18 cellular contexts compared by ENCODE assay signal in the genomic region with DNA sequence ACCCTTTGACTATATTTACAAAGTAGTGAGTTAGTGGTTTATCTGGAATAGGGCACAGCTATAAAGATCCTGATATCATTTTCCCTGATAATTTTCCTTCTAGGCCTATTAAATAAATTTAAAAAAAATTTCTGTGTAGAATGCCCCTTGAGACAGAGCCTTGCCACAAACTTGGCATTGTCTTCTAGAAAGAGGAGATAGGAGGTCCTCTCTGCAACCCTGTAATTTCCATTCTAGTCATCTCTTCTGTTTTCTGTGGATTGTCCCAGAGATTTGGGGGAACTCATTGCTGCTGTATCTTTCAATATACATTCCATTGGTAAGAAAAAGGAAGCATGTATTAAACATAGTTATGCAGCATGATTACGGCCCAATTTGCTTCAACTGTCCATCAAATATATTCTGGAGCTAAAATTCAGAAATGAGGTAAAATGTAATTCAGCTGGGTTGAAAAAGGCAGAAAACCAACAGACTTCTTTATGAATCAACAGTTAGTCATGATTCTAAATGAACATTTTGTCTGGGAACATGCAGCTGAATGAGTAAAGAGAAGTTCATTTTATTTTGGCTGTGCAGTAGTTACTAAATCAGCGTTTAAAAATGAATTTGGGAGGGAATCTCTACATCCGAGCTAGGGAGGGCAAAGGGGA.
DNase-seq lines count a peak whose midpoint lies in the region; ATAC-seq and TF ChIP-seq lines count a peak whose summit lies in the region.
"Had no signal": no experiment of that assay in that cellular context is flagged by ENCODE, and none has a peak within 500 bp of the region (broad histone marks: within the 10 kb centered on the region; RNA-seq: fewer than 3 reads in every experiment).

No MANE protein-coding gene starts in this region.

- H3K9me3 ChIP-seq in mammary epithelial cell (replicated peaks; ENCODE audit: insufficient read depth, low read length) = no peaks in the 10 kb centered on the region
- H3K9me3 ChIP-seq in mesenchymal stem cell (ENCODE audit: control insufficient read depth, low read length) = no peaks in the 10 kb centered on the region
- H3K9me3 ChIP-seq: adrenal gland, transverse colon had no signal

- DNase-seq in AG10803 (ENCODE audit: low read depth) (peak; percentile 36), LHCN-M2 (ENCODE audit: low read depth) (peak; percentile 87), mammary epithelial cell (peak; percentile 60), mesenchymal stem cell (peak; percentile 19), mesendoderm (no peak), NCI-H2227 (lab: John Stamatoyannopoulos, UW; ENCODE audit: unreplicated experiment) (no peak)
- DNase-seq in activated CD8-positive, alpha-beta T cell treated with anti-CD3 and anti-CD28 coated beads, Interleukin-2, amount 10 ng/mL, durations not matched to agents 7 days and 5 days = no peak
- DNase-seq: activated CD4-positive, alpha-beta T cell treated with anti-CD3 and anti-CD28 coated beads, Interleukin-2, amount 50 U/mL, for 48 hours; adrenal gland; AML-193; DMS153; H9; KG1; retina; transverse colon had no signal

- H3K9ac ChIP-seq in mammary epithelial cell (ENCODE audit: insufficient read depth, low read length) = no peak overlapping the region
- H3K9ac ChIP-seq in mesenchymal stem cell (ENCODE audit: low read length) = peak overlapping the region; percentile 2
- H3K9ac ChIP-seq in mesendoderm (ENCODE audit: low read length) = no peak overlapping the region

- H3K9me3 Mint-ChIP-seq in activated CD8-positive, alpha-beta T cell treated with anti-CD3 and anti-CD28 coated beads, Interleukin-2, amount 10 ng/mL, durations not matched to agents 7 days and 5 days (ENCODE audit: insufficient read depth) = no peaks in the 10 kb centered on the region
- H3K9me3 Mint-ChIP-seq: dendritic cell treated with granulocyte-macrophage colony-stimulating factor and Interleukin-4, amounts not matched to agents 40 ng/mL and 50 ng/mL, for 4 days; H9 had no signal

- in situ Hi-C loops in mammary epithelial cell (cut with MboI; ENCODE audit: low sequenced_read_pairs in 2 of 2) = no loop called here

- ATAC-seq in activated CD8-positive, alpha-beta T cell treated with anti-CD3 and anti-CD28 coated beads, Interleukin-2, amount 10 ng/mL, durations not matched to agents 7 days and 5 days = no peak
- ATAC-seq in GM19395 (IDR thresholded peaks at IDR 0.05; ENCODE audit: unreplicated experiment) = no peak
- ATAC-seq: natural killer cell treated with Interleukin-12 subunit alpha and Interleukin-12 subunit beta and Interleukin-15 and Interleukin-18, amount 100 ng/mL, for 72 hours had no signal

- no peaks in the 10 kb centered on the region for H4K20me1 ChIP-seq in mammary epithelial cell (ENCODE audit: insufficient read depth, low read length)

- CTCF ChIA-PET in mammary epithelial cell (lab: Charles Lee; ENCODE audit: low non-redundant PET) = no interaction called here
- CTCF ChIA-PET in activated CD8-positive, alpha-beta T cell treated with anti-CD3 and anti-CD28 coated beads, Interleukin-2, amount 10 ng/mL, durations not matched to agents 7 days and 5 days (lab: Charles Lee) = no interaction called here

- dilution Hi-C loops in mammary epithelial cell (cut with HindIII; ENCODE audit: low sequenced_read_pairs) = no loop called here

- BruUV-seq in mammary epithelial cell (replicated peaks; lab: Mats Ljungman, UMichigan) = no TSS peak

- H3K23ac ChIP-seq in mesenchymal stem cell (ENCODE audit: low read length in 2 of 2) (no peak overlapping the region), mesendoderm (ENCODE audit: low read length) (no peak overlapping the region)

- H2AK5ac ChIP-seq in mesenchymal stem cell (ENCODE audit: low read length, severe bottlenecking) (no peak overlapping the region), mesendoderm (ENCODE audit: low read length) (no peak overlapping the region)

- no peak overlapping the region for H4K5ac ChIP-seq in mesendoderm (ENCODE audit: low read length)

- H3K4me2 ChIP-seq in mammary epithelial cell (ENCODE audit: insufficient read depth, low read depth, low read length) (peak overlapping the region; percentile 62), mesenchymal stem cell (ENCODE audit: low read length, poor library complexity, severe bottlenecking) (no peak overlapping the region), mesendoderm (ENCODE audit: low read length) (no peak overlapping the region)

- H3K4me3 ChIP-seq in AG10803 (ENCODE audit: low read length) (no peak overlapping the region), mammary epithelial cell (replicated peaks in 1 of 3; ENCODE audit: insufficient read depth in 1 of 3, low read depth in 2 of 3, low read length in 3 of 3) (no peak overlapping the region), mesenchymal stem cell (ENCODE audit: insufficient read depth in 1 of 2, low read depth in 1 of 2, low read length in 2 of 2) (peak overlapping the region in 1 of 2 experiments; percentile 13), mesendoderm (ENCODE audit: low read length) (no peak overlapping the region)
- H3K4me3 ChIP-seq: adrenal gland, transverse colon had no signal

- H3K4me1 ChIP-seq in mammary epithelial cell (ENCODE audit: insufficient read depth, low read length) (peaks cover 29% of the 10 kb centered on the region), mesenchymal stem cell (ENCODE audit: control insufficient read depth, insufficient read depth, low read depth, low read length) (peaks cover 4% of the 10 kb centered on the region), mesendoderm (ENCODE audit: control insufficient read depth, low read depth, low read length) (no peaks in the 10 kb centered on the region)
- H3K4me1 ChIP-seq: adrenal gland, transverse colon had no signal

- no peaks in the 10 kb centered on the region for H3K27me3 ChIP-seq in mammary epithelial cell (ENCODE audit: insufficient read depth, low read length)
- H3K27me3 ChIP-seq in mesenchymal stem cell (ENCODE audit: control insufficient read depth in 1 of 2, insufficient read depth in 1 of 2, low read length in 2 of 2) = no peaks in the 10 kb centered on the region
- H3K27me3 ChIP-seq in mesendoderm (ENCODE audit: insufficient read depth, low read length, poor library complexity) = no peaks in the 10 kb centered on the region
- H3K27me3 ChIP-seq: adrenal gland, transverse colon had no signal

- POLR2A ChIA-PET in activated CD8-positive, alpha-beta T cell treated with anti-CD3 and anti-CD28 coated beads, Interleukin-2, amount 10 ng/mL, durations not matched to agents 7 days and 5 days (lab: Charles Lee) = no interaction called here

- H2BK120ac ChIP-seq in mesenchymal stem cell (ENCODE audit: low read depth, low read length) (no peak overlapping the region), mesendoderm (ENCODE audit: low read depth, low read length) (no peak overlapping the region)

- H3K14ac ChIP-seq in mesenchymal stem cell (ENCODE audit: low read length in 2 of 2) = no peak overlapping the region

- no peak overlapping the region for H2AFZ ChIP-seq in mammary epithelial cell (ENCODE audit: low read depth, low read length)
- no peak overlapping the region for H2AFZ ChIP-seq in mesenchymal stem cell (ENCODE audit: low read depth, low read length)

- no peak overlapping the region for H4K91ac ChIP-seq in mesenchymal stem cell (ENCODE audit: low read length)

- H3K36me3 ChIP-seq in mammary epithelial cell (ENCODE audit: insufficient read depth, low read length) (no peaks in the 10 kb centered on the region), mesenchymal stem cell (ENCODE audit: control insufficient read depth in 1 of 2, insufficient read depth in 2 of 2, low read depth in 1 of 2, low read length in 2 of 2) (no peaks in the 10 kb centered on the region), mesendoderm (ENCODE audit: control insufficient read depth, insufficient read depth, low read length) (no peaks in the 10 kb centered on the region)
- H3K36me3 ChIP-seq: adrenal gland, transverse colon had no signal

- peak overlapping the region; percentile 49 for H3K27ac ChIP-seq in mammary epithelial cell (ENCODE audit: insufficient read depth, low read depth, low read length)
- H3K27ac ChIP-seq in mesenchymal stem cell (ENCODE audit: low read length, poor library complexity, severe bottlenecking) = no peak overlapping the region
- H3K27ac ChIP-seq in mesendoderm (ENCODE audit: low read depth, low read length) = no peak overlapping the region
- H3K27ac ChIP-seq: adrenal gland, transverse colon had no signal

- whole genome bisulfite sequencing in mammary epithelial cell (ENCODE audit: low coverage, missing lambda C conversion rate) = 37% methylated on average over 3 of the region's 3 CpGs
- 78% methylated on average over 2 of the region's 3 CpGs for WGBS in mesenchymal stem cell
- no CpG with 5 or more reads among the region's 3 CpGs for WGBS in mesendoderm (ENCODE audit: extremely low coverage, insufficient coverage, low lambda C conversion rate)

- H3K18ac ChIP-seq in mesenchymal stem cell (ENCODE audit: low read depth in 1 of 2, low read length in 2 of 2) = no peak overlapping the region
- no peak overlapping the region for H3K18ac ChIP-seq in mesendoderm (ENCODE audit: low read length)

- H3K36me3 Mint-ChIP-seq in activated CD8-positive, alpha-beta T cell treated with anti-CD3 and anti-CD28 coated beads, Interleukin-2, amount 10 ng/mL, durations not matched to agents 7 days and 5 days (ENCODE audit: low read depth) = no peaks in the 10 kb centered on the region

- H2BK5ac ChIP-seq in mesenchymal stem cell (ENCODE audit: low read depth, low read length, poor library complexity, severe bottlenecking) (no peak overlapping the region), mesendoderm (ENCODE audit: low read length) (no peak overlapping the region)

- intact Hi-C loops in mammary epithelial cell (cut with micrococcal nuclease) = no loop called here

- TF ChIP-seq CTCF in AG10803 (conservative IDR thresholded peaks at IDR 0.05; ENCODE audit: low read length) (no peak), mammary epithelial cell (conservative IDR thresholded peaks at IDR 0.05 in 1 of 2, IDR thresholded peaks at IDR 0.05 in 1 of 2; ENCODE audit: extremely low read depth in 1 of 2, insufficient read depth in 1 of 2, low read depth in 1 of 2, low read length in 2 of 2) (no peak)

- H3K4me1 Mint-ChIP-seq in activated CD8-positive, alpha-beta T cell treated with anti-CD3 and anti-CD28 coated beads, Interleukin-2, amount 10 ng/mL, durations not matched to agents 7 days and 5 days (ENCODE audit: low read depth) = no peaks in the 10 kb centered on the region
- H3K4me1 Mint-ChIP-seq: H9 had no signal

- H3K79me2 ChIP-seq in mammary epithelial cell (ENCODE audit: insufficient read depth, low read length) (no peaks in the 10 kb centered on the region), mesendoderm (ENCODE audit: control insufficient read depth, insufficient read depth, low read length) (no peaks in the 10 kb centered on the region)

- H3K56ac ChIP-seq in mesendoderm (ENCODE audit: low read length) = no peak overlapping the region

- H2BK12ac ChIP-seq in mesenchymal stem cell (ENCODE audit: low read length in 2 of 2) = no peak overlapping the region

- H3K4ac ChIP-seq in mesenchymal stem cell (ENCODE audit: low read depth in 1 of 2, low read length in 2 of 2) (no peak overlapping the region), mesendoderm (ENCODE audit: low read depth, low read length) (no peak overlapping the region)

- H2BK15ac ChIP-seq in mesenchymal stem cell (ENCODE audit: low read depth, poor library complexity, severe bottlenecking) (no peak overlapping the region), mesendoderm (replicated peaks; ENCODE audit: low read depth) (no peak overlapping the region)

- no peak overlapping the region for H3K27ac Mint-ChIP-seq in activated CD8-positive, alpha-beta T cell treated with anti-CD3 and anti-CD28 coated beads, Interleukin-2, amount 10 ng/mL, durations not matched to agents 7 days and 5 days
- H3K27ac Mint-ChIP-seq: dendritic cell treated with granulocyte-macrophage colony-stimulating factor and Interleukin-4, amounts not matched to agents 40 ng/mL and 50 ng/mL, for 4 days; H9; natural killer cell treated with Interleukin-12 subunit alpha and Interleukin-12 subunit beta and Interleukin-15 and Interleukin-18, amount 100 ng/mL, for 72 hours had no signal

- H4K8ac ChIP-seq in mesenchymal stem cell (ENCODE audit: low read length) = no peak overlapping the region
- no peak overlapping the region for H4K8ac ChIP-seq in mesendoderm (ENCODE audit: low read depth, low read length)

- H3K79me1 ChIP-seq in mesenchymal stem cell (replicated peaks; ENCODE audit: low read length, poor library complexity, severe bottlenecking) (no peaks in the 10 kb centered on the region), mesendoderm (ENCODE audit: low read length) (no peaks in the 10 kb centered on the region)

- H3K27me3 Mint-ChIP-seq in activated CD8-positive, alpha-beta T cell treated with anti-CD3 and anti-CD28 coated beads, Interleukin-2, amount 10 ng/mL, durations not matched to agents 7 days and 5 days (ENCODE audit: low read depth) = no peaks in the 10 kb centered on the region
- H3K27me3 Mint-ChIP-seq: dendritic cell treated with granulocyte-macrophage colony-stimulating factor and Interleukin-4, amounts not matched to agents 40 ng/mL and 50 ng/mL, for 4 days; natural killer cell treated with Interleukin-12 subunit alpha and Interleukin-12 subunit beta and Interleukin-15 and Interleukin-18, amount 100 ng/mL, for 72 hours had no signal

- no peak overlapping the region for H3K4me3 Mint-ChIP-seq in activated CD8-positive, alpha-beta T cell treated with anti-CD3 and anti-CD28 coated beads, Interleukin-2, amount 10 ng/mL, durations not matched to agents 7 days and 5 days
- H3K4me3 Mint-ChIP-seq: dendritic cell treated with granulocyte-macrophage colony-stimulating factor and Interleukin-4, amounts not matched to agents 40 ng/mL and 50 ng/mL, for 4 days; H9; natural killer cell treated with Interleukin-12 subunit alpha and Interleukin-12 subunit beta and Interleukin-15 and Interleukin-18, amount 100 ng/mL, for 72 hours had no signal

Comparison
In these comparisons a context has a peak if more than half of its experiments do, and no peak if none do; other contexts are left out.
1. DNase-seq: peak in AG10803 (single experiment), LHCN-M2 (single experiment), mammary epithelial cell (single experiment) and mesenchymal stem cell (single experiment); none in mesendoderm (single experiment), activated CD8-positive, alpha-beta T cell treated with anti-CD3 and anti-CD28 coated beads, Interleukin-2, amount 10 ng/mL, durations not matched to agents 7 days and 5 days (single experiment) and NCI-H2227 (single experiment).